In the genomic region with DNA sequence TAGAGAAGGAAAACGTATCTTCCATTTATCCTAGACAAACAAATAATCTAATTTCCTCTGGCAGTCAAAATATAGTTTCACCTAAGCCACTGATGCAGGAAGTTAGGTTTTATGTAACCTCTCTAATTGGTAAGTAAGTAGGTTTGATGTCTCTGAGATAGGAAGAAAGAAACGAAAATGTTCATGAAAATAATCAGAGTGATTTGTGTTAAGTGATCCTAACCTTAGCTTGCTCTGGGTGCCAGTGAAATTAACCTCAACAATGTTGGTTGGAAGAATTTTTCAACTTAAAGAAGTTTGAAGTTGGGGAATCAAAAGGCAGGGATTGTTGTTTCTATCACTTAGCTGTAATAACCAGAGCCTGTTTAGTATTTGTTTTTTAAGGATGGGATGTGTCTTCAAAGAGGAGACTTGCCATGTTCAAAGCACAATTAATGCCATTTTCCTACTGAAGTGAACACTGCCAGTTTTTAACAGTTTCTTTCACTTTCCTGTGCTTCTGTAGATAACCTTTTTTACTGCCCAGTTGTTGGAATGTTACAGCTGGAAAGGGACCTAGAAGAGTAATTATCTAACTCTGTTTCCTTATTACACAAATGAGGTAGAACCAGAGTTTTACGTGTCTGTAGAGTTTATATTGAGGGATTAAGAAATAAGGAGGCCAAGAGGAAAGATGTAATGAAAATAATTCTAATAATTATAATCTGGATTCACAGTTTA, we compare ENCODE assay signal across 11 cellular contexts. TPM values are rescaled to one million over a fixed set of nuclear protein-coding genes. Genes with fewer than 3 reads are reported as not detected.
DNase-seq lines count a peak whose midpoint lies in the region; ATAC-seq and TF ChIP-seq lines count a peak whose summit lies in the region.
"Had no signal": no experiment of that assay in that cellular context is flagged by ENCODE, and none has a peak within 500 bp of the region (broad histone marks: within the 10 kb centered on the region; RNA-seq: fewer than 3 reads in every experiment).

No MANE protein-coding gene starts in this region.

- peaks cover 32% of the 10 kb centered on the region for H3K36me3 Mint-ChIP-seq in activated CD4-positive, alpha-beta T cell treated with anti-CD3 and anti-CD28 coated beads, Interleukin-2, amount 10 ng/mL, durations not matched to agents 24 days and 14 days (ENCODE audit: low read depth)
- H3K36me3 Mint-ChIP-seq in activated naive CD8-positive, alpha-beta T cell, result peaks cover 8% of the 10 kb centered on the region

- intact Hi-C loops in activated CD4-positive, alpha-beta T cell treated with anti-CD3 and anti-CD28 coated beads, Interleukin-2, amount 10 ng/mL, durations not matched to agents 24 days and 14 days (cut with micrococcal nuclease), result loop anchor here (2.0 kb wide), 1 partner anchor 17 kb away; no protein-coding TSS in a partner anchor
- intact Hi-C loops in right lobe of liver (cut with DNase I), result no loop called here

- peak in 2 of 4 donors; percentile 18 to 51 for ATAC-seq in right lobe of liver
- ATAC-seq in HG02759 (IDR thresholded peaks at IDR 0.05; ENCODE audit: unreplicated experiment), result no peak
- no peak for ATAC-seq in GM19324 (IDR thresholded peaks at IDR 0.05; ENCODE audit: low FRiP score, unreplicated experiment)
- ATAC-seq: A549 had no signal

- H3K27me3 Mint-ChIP-seq in activated CD4-positive, alpha-beta T cell treated with anti-CD3 and anti-CD28 coated beads, Interleukin-2, amount 10 ng/mL, durations not matched to agents 24 days and 14 days, result no peaks in the 10 kb centered on the region
- H3K27me3 Mint-ChIP-seq in activated naive CD8-positive, alpha-beta T cell, result no peaks in the 10 kb centered on the region

- no peak for DNase-seq in activated CD4-positive, alpha-beta T cell treated with anti-CD3 and anti-CD28 coated beads, Interleukin-2, amount 10 ng/mL, durations not matched to agents 24 days and 14 days
- DNase-seq in activated CD4-positive, alpha-beta T cell treated with anti-CD3 and anti-CD28 coated beads, Interleukin-2, amount 50 U/mL, for 1 hour, result no peak
- DNase-seq in right lobe of liver (no peak), suprapubic skin (ENCODE audit: low spot score in 2 of 2) (no peak), NCI-H1048 (lab: John Stamatoyannopoulos, UW) (no peak)
- DNase-seq: activated CD4-positive, CD25-positive, alpha-beta regulatory T cell treated with anti-CD3 and anti-CD28 coated beads, Interleukin-2, amount 50 U/mL, for 72 hours; NCI-H774 had no signal

- H3K4me3 ChIP-seq in right lobe of liver, result no peak overlapping the region
- H3K4me3 ChIP-seq in suprapubic skin, result no peak overlapping the region
- H3K4me3 ChIP-seq: A549 had no signal

- peak overlapping the region in 2 of 3 donors; percentile 2 to 16 for H3K27ac ChIP-seq in right lobe of liver
- H3K27ac ChIP-seq in suprapubic skin, result peak overlapping the region; percentile 5
- H3K27ac ChIP-seq: A549 had no signal

- H3K4me1 ChIP-seq in right lobe of liver (peaks cover 0 to 38% (median 22%) of the 10 kb centered on the region in 4 donors), suprapubic skin (peaks cover 27% of the 10 kb centered on the region)

- H3K36me3 ChIP-seq in right lobe of liver (no peaks in the 10 kb centered on the region), suprapubic skin (peaks cover 6% of the 10 kb centered on the region)

- peak overlapping the region; percentile 54 for H3K27ac Mint-ChIP-seq in activated CD4-positive, alpha-beta T cell treated with anti-CD3 and anti-CD28 coated beads, Interleukin-2, amount 10 ng/mL, durations not matched to agents 24 days and 14 days
- H3K27ac Mint-ChIP-seq in activated naive CD8-positive, alpha-beta T cell, result peak overlapping the region; percentile 95

- H3K27me3 ChIP-seq in right lobe of liver (no peaks in the 10 kb centered on the region), suprapubic skin (no peaks in the 10 kb centered on the region)

- H3K9me3 ChIP-seq in right lobe of liver (no peaks in the 10 kb centered on the region), suprapubic skin (no peaks in the 10 kb centered on the region)

- no peak for TF ChIP-seq POLR2A in right lobe of liver (IDR thresholded peaks at IDR 0.05)
- no peak for TF ChIP-seq POLR2A in suprapubic skin (IDR thresholded peaks at IDR 0.05)

- TF ChIP-seq EP300 in suprapubic skin (IDR thresholded peaks at IDR 0.05), result no peak

- H3K4me1 Mint-ChIP-seq in activated CD4-positive, alpha-beta T cell treated with anti-CD3 and anti-CD28 coated beads, Interleukin-2, amount 10 ng/mL, durations not matched to agents 24 days and 14 days, result peaks cover 40% of the 10 kb centered on the region
- H3K4me1 Mint-ChIP-seq in activated naive CD8-positive, alpha-beta T cell (ENCODE audit: low read depth), result peaks cover 84% of the 10 kb centered on the region

- 15% methylated on average over 3 of the region's 3 CpGs for WGBS in right lobe of liver (ENCODE audit: insufficient coverage, low coverage, low lambda C conversion rate, missing lambda C conversion rate)
- WGBS in suprapubic skin, result 19% methylated on average over 3 of the region's 3 CpGs

- peak overlapping the region; percentile 64 for H3K4me3 Mint-ChIP-seq in activated CD4-positive, alpha-beta T cell treated with anti-CD3 and anti-CD28 coated beads, Interleukin-2, amount 10 ng/mL, durations not matched to agents 24 days and 14 days
- peak overlapping the region; percentile 81 for H3K4me3 Mint-ChIP-seq in activated naive CD8-positive, alpha-beta T cell

- peaks cover 8% of the 10 kb centered on the region for H3K9me3 Mint-ChIP-seq in activated CD4-positive, alpha-beta T cell treated with anti-CD3 and anti-CD28 coated beads, Interleukin-2, amount 10 ng/mL, durations not matched to agents 24 days and 14 days
- no peaks in the 10 kb centered on the region for H3K9me3 Mint-ChIP-seq in activated naive CD8-positive, alpha-beta T cell (ENCODE audit: low read depth)

- TF ChIP-seq CTCF in right lobe of liver (IDR thresholded peaks at IDR 0.05) (no peak), suprapubic skin (IDR thresholded peaks at IDR 0.05) (no peak)

RNA-seq across cellular contexts. Expression of a gene that starts 18.4 kb away (rescaled TPM):
- total RNA-seq in activated CD4-positive, alpha-beta T cell treated with anti-CD3 and anti-CD28 coated beads, Interleukin-2, amount 10 ng/mL, durations not matched to agents 24 days and 14 days, result 81.3 and 85.9 TPM in 2 replicates
- total RNA-seq in right lobe of liver, result 10 to 100 TPM; 19.0 to 29.6 (median 23.5) TPM
- 10 to 100 TPM; 59.4 to 81.8 (median 69.7) TPM for total RNA-seq in suprapubic skin

RNA-seq across cellular contexts. Expression of a gene that starts 31.7 kb away (rescaled TPM):
- 0.09 TPM in 1 of 2 replicates, not detected in the other for total RNA-seq in activated CD4-positive, alpha-beta T cell treated with anti-CD3 and anti-CD28 coated beads, Interleukin-2, amount 10 ng/mL, durations not matched to agents 24 days and 14 days
- total RNA-seq in right lobe of liver (10 to 100 TPM in 1 of 6 experiments, 1 to 10 TPM in 5; 1.8 to 13.8 (median 6.6) TPM), suprapubic skin (10 to 100 TPM in 3 of 4 donors, 1 to 10 TPM in 1; 8.3 to 21.0 (median 18.0) TPM)

RNA-seq across cellular contexts. Expression of a gene that starts 42.4 kb away (rescaled TPM):
- total RNA-seq in activated CD4-positive, alpha-beta T cell treated with anti-CD3 and anti-CD28 coated beads, Interleukin-2, amount 10 ng/mL, durations not matched to agents 24 days and 14 days, result 21.5 and 22.5 TPM in 2 replicates
- total RNA-seq in right lobe of liver (1 to 10 TPM; 1.6 to 3.3 (median 1.9) TPM), suprapubic skin (1 to 10 TPM; 4.3 to 8.9 (median 6.3) TPM)

RNA-seq across cellular contexts. Expression of a gene that starts 42.9 kb away (rescaled TPM):
- total RNA-seq in activated CD4-positive, alpha-beta T cell treated with anti-CD3 and anti-CD28 coated beads, Interleukin-2, amount 10 ng/mL, durations not matched to agents 24 days and 14 days, result 41.7 and 42.3 TPM in 2 replicates
- total RNA-seq in right lobe of liver (1 to 10 TPM; 6.0 to 9.0 (median 7.0) TPM), suprapubic skin (10 to 100 TPM; 10.9 to 34.0 (median 12.2) TPM)
